In genomic region chrX:104343408-104344129, GRCh38 we compare ENCODE assay signal across 8 cellular contexts.
DNase-seq lines count a peak whose midpoint lies in the region; ATAC-seq lines count a peak whose summit lies in the region.

No MANE protein-coding gene starts in this region.

- H3K27ac Mint-ChIP-seq in activated naive CD8-positive, alpha-beta T cell treated with anti-CD3 and anti-CD28 coated beads for 36 hours: no peak overlapping the region

- ATAC-seq in GM18907 (IDR thresholded peaks at IDR 0.05; ENCODE audit: unreplicated experiment): peak; percentile 92
- ATAC-seq in HG03432 (IDR thresholded peaks at IDR 0.05; ENCODE audit: unreplicated experiment): peak; percentile 92

- H3K9me3 ChIP-seq in NT2/D1 (ENCODE audit: insufficient read depth, low read length): no peaks in the 10 kb centered on the region

- no peak overlapping the region for H3K9ac ChIP-seq in NT2/D1 (ENCODE audit: insufficient read length, low read depth)

- no peaks in the 10 kb centered on the region for H3K4me1 ChIP-seq in NT2/D1 (ENCODE audit: insufficient read depth, insufficient read length)

- no peaks in the 10 kb centered on the region for H3K27me3 ChIP-seq in NT2/D1 (ENCODE audit: insufficient read depth, insufficient read length)

- no peak overlapping the region for H3K4me3 ChIP-seq in NT2/D1 (ENCODE audit: insufficient read length, low read depth)

- no peaks in the 10 kb centered on the region for H3K36me3 Mint-ChIP-seq in activated naive CD8-positive, alpha-beta T cell treated with anti-CD3 and anti-CD28 coated beads for 36 hours

- peaks cover 2% of the 10 kb centered on the region for H3K4me1 Mint-ChIP-seq in activated naive CD8-positive, alpha-beta T cell treated with anti-CD3 and anti-CD28 coated beads for 36 hours

- H3K9me3 Mint-ChIP-seq in activated naive CD8-positive, alpha-beta T cell treated with anti-CD3 and anti-CD28 coated beads for 36 hours: no peaks in the 10 kb centered on the region

- peaks cover 8% of the 10 kb centered on the region for H3K27me3 Mint-ChIP-seq in activated naive CD8-positive, alpha-beta T cell treated with anti-CD3 and anti-CD28 coated beads for 36 hours

- H3K36me3 ChIP-seq in NT2/D1 (ENCODE audit: insufficient read depth, insufficient read length, low read length): no peaks in the 10 kb centered on the region

- no peak overlapping the region for H3K4me3 Mint-ChIP-seq in activated naive CD8-positive, alpha-beta T cell treated with anti-CD3 and anti-CD28 coated beads for 36 hours

- DNase-seq in D341Med (ENCODE audit: low spot score) (peak; percentile 45), NT2/D1 (ENCODE audit: low read depth, low spot score) (peak; percentile 58), iPS-NIHi7 (ENCODE audit: extremely low spot score) (peak; percentile 71), NCI-H187 treated with DMSO at 0.1 percent for 48 hours (lab: John Stamatoyannopoulos, UW) (no peak)
- DNase-seq in activated naive CD8-positive, alpha-beta T cell treated with anti-CD3 and anti-CD28 coated beads for 36 hours: peak; percentile 24
- DNase-seq in stimulated activated CD8-positive, alpha-beta memory T cell treated with anti-CD3 and anti-CD28 coated beads, Interleukin-7, amount 100 ng/mL, for 4 hours (ENCODE audit: low read depth in 2 of 2): peak; percentile 1 to 2
